Comparison of ENCODE assay signal across 2 cellular contexts in genomic region chr7:155685070-155685790, GRCh38.
TF ChIP-seq lines count a peak whose summit lies in the region.

No MANE protein-coding gene starts in this region.

TF ChIP-seq in GM12878, 131 proteins besides CTCF, POLR2A, EP300 and RAD21 (continues in another document):
- TF ChIP-seq SMARCA5 (IDR thresholded peaks at IDR 0.05) (no peak), SREBF2 (IDR thresholded peaks at IDR 0.05; ENCODE audit: low read length) (no peak), EED (IDR thresholded peaks at IDR 0.05; ENCODE audit: low read depth) (no peak), EZH2 (IDR thresholded peaks at IDR 0.05; ENCODE audit: borderline replicate concordance, control insufficient read depth, low read depth, low read length) (no peak), ZNF274 (IDR thresholded peaks at IDR 0.05; ENCODE audit: insufficient read depth, insufficient read length) (no peak), ZBTB40 (IDR thresholded peaks at IDR 0.05; ENCODE audit: borderline replicate concordance) (no peak), SUPT20H (IDR thresholded peaks at IDR 0.05; ENCODE audit: borderline replicate concordance, control insufficient read depth, low read depth, low read length) (no peak), ZBTB4 (CRISPR knock-in tag; IDR thresholded peaks at IDR 0.05) (no peak), POLR2AphosphoS5 (IDR thresholded peaks at IDR 0.05; ENCODE audit: low read length) (no peak), NKRF (conservative IDR thresholded peaks at IDR 0.05) (no peak)
- TF ChIP-seq, protein P1, sequence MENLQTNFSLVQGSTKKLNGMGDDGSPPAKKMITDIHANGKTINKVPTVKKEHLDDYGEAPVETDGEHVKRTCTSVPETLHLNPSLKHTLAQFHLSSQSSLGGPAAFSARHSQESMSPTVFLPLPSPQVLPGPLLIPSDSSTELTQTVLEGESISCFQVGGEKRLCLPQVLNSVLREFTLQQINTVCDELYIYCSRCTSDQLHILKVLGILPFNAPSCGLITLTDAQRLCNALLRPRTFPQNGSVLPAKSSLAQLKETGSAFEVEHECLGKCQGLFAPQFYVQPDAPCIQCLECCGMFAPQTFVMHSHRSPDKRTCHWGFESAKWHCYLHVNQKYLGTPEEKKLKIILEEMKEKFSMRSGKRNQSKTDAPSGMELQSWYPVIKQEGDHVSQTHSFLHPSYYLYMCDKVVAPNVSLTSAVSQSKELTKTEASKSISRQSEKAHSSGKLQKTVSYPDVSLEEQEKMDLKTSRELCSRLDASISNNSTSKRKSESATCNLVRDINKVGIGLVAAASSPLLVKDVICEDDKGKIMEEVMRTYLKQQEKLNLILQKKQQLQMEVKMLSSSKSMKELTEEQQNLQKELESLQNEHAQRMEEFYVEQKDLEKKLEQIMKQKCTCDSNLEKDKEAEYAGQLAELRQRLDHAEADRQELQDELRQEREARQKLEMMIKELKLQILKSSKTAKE (IDR thresholded peaks at IDR 0.05; ENCODE audit: low read depth, poor library complexity, severe bottlenecking) = no peak

TF ChIP-seq in SK-N-SH, 30 proteins besides CTCF, POLR2A, EP300 and RAD21:
- TF ChIP-seq, protein P2, sequence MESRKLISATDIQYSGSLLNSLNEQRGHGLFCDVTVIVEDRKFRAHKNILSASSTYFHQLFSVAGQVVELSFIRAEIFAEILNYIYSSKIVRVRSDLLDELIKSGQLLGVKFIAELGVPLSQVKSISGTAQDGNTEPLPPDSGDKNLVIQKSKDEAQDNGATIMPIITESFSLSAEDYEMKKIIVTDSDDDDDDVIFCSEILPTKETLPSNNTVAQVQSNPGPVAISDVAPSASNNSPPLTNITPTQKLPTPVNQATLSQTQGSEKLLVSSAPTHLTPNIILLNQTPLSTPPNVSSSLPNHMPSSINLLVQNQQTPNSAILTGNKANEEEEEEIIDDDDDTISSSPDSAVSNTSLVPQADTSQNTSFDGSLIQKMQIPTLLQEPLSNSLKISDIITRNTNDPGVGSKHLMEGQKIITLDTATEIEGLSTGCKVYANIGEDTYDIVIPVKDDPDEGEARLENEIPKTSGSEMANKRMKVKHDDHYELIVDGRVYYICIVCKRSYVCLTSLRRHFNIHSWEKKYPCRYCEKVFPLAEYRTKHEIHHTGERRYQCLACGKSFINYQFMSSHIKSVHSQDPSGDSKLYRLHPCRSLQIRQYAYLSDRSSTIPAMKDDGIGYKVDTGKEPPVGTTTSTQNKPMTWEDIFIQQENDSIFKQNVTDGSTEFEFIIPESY (IDR thresholded peaks at IDR 0.05; ENCODE audit: borderline replicate concordance, low read depth) = no peak
- no peak for TF ChIP-seq GABPA (IDR thresholded peaks at IDR 0.05; ENCODE audit: low read depth)
- no peak for TF ChIP-seq FOXM1 (IDR thresholded peaks at IDR 0.05; ENCODE audit: low read depth)
- no peak for TF ChIP-seq RCOR1 (IDR thresholded peaks at IDR 0.05; ENCODE audit: low read length)
- no peak for TF ChIP-seq POLR2AphosphoS5 (IDR thresholded peaks at IDR 0.05; ENCODE audit: low read depth, low read length)
- TF ChIP-seq MEF2A (IDR thresholded peaks at IDR 0.05; ENCODE audit: borderline replicate concordance, low read depth) = no peak
- TF ChIP-seq TAF1 (IDR thresholded peaks at IDR 0.05; ENCODE audit: borderline replicate concordance, low read depth, low read length) = no peak
- TF ChIP-seq CHD2 (IDR thresholded peaks at IDR 0.05; ENCODE audit: low read length, partially characterized antibody) = no peak
- TF ChIP-seq FOXJ3 (CRISPR knock-in tag; IDR thresholded peaks at IDR 0.05) = no peak
- TF ChIP-seq SMC3 (IDR thresholded peaks at IDR 0.05; ENCODE audit: low read depth, low read length) = no peak
- TF ChIP-seq SIN3A (IDR thresholded peaks at IDR 0.05; ENCODE audit: borderline replicate concordance, low read depth, low read length) = no peak
